Comparison of ENCODE assay signal across 24 cellular contexts in genomic region chr12:1515010-1515409, GRCh38.
"Had no signal": no experiment of that assay in that cellular context is flagged by ENCODE, and none has a peak within 500 bp of the region (broad histone marks: within the 10 kb centered on the region; RNA-seq: fewer than 3 reads in every experiment).

No MANE protein-coding gene starts in this region.

- H3K9me3 ChIP-seq: colonic mucosa, esophagus squamous epithelium had no signal

- H3K4me1 ChIP-seq: colonic mucosa, gastrocnemius medialis had no signal

- H3K27me3 ChIP-seq: colonic mucosa, esophagus muscularis mucosa, foreskin keratinocyte had no signal

- H3K36me3 ChIP-seq: colonic mucosa, esophagus muscularis mucosa, esophagus squamous epithelium, gastrocnemius medialis, gastroesophageal sphincter, heart left ventricle, heart right ventricle had no signal

- DNase-seq: colonic mucosa; cortex of kidney; dermis blood vessel endothelial cell; dorsolateral prefrontal cortex; effector CD4-positive, alpha-beta T cell; effector CD8-positive, alpha-beta T cell; effector memory CD4-positive, alpha-beta T cell; effector memory CD8-positive, alpha-beta T cell; endodermal cell; erythroblast; esophagus squamous epithelium; foreskin fibroblast; foreskin keratinocyte; foreskin melanocyte; gastrocnemius medialis; glutamatergic neuron; head of caudate nucleus; heart left ventricle; heart right ventricle had no signal

- H3K4me3 ChIP-seq: colonic mucosa, coronary artery, dorsolateral prefrontal cortex, esophagus muscularis mucosa, esophagus squamous epithelium, gastrocnemius medialis, gastroesophageal sphincter, heart left ventricle, heart right ventricle had no signal

- ATAC-seq: effector memory CD8-positive, alpha-beta T cell; esophagus mucosa; foreskin keratinocyte; gastrocnemius medialis; gastroesophageal sphincter; heart left ventricle; heart right ventricle had no signal

- H3K27ac ChIP-seq: colonic mucosa, coronary artery, dorsolateral prefrontal cortex, epithelial cell of prostate, esophagus muscularis mucosa, esophagus squamous epithelium, foreskin keratinocyte, gastrocnemius medialis, gastroesophageal sphincter, heart left ventricle, heart right ventricle had no signal
